9 cellular contexts compared by ENCODE assay signal in genomic region chr19:3284759-3285646, GRCh38.
DNase-seq lines count a peak whose midpoint lies in the region; ATAC-seq and TF ChIP-seq lines count a peak whose summit lies in the region.
"Had no signal": no experiment of that assay in that cellular context is flagged by ENCODE, and none has a peak within 500 bp of the region (broad histone marks: within the 10 kb centered on the region; RNA-seq: fewer than 3 reads in every experiment).

No MANE protein-coding gene starts in this region.

- no peaks in the 10 kb centered on the region for H3K9me3 ChIP-seq in lung (ENCODE audit: control insufficient read depth in 2 of 2, insufficient read depth in 1 of 2, low read length in 1 of 2)

- H3K4me3 Mint-ChIP-seq in activated CD4-positive, alpha-beta T cell treated with anti-CD3 and anti-CD28 coated beads for 36 hours: peak overlapping the region; percentile 51
- peak overlapping the region; percentile 50 for H3K4me3 Mint-ChIP-seq in stimulated activated effector memory CD8-positive, alpha-beta T cell treated with anti-CD3 and anti-CD28 coated beads, Interleukin-12 subunit alpha, Interleukin-12 subunit beta, amount 100 ng/mL, for 72 hours

- H3K4me1 Mint-ChIP-seq in activated CD4-positive, alpha-beta T cell treated with anti-CD3 and anti-CD28 coated beads for 36 hours: peaks cover 12% of the 10 kb centered on the region
- peaks cover 12% of the 10 kb centered on the region for H3K4me1 Mint-ChIP-seq in stimulated activated effector memory CD8-positive, alpha-beta T cell treated with anti-CD3 and anti-CD28 coated beads, Interleukin-12 subunit alpha, Interleukin-12 subunit beta, amount 100 ng/mL, for 72 hours

- peaks cover 0 to 3% of the 10 kb centered on the region in 2 donors for H3K4me1 ChIP-seq in lung (ENCODE audit: control insufficient read depth in 2 of 2, insufficient read depth in 2 of 2, low read length in 2 of 2)

- H3K27me3 ChIP-seq in lung (ENCODE audit: control insufficient read depth, insufficient read depth): no peaks in the 10 kb centered on the region

- CTCF ChIA-PET in activated CD4-positive, alpha-beta T cell treated with anti-CD3 and anti-CD28 coated beads for 36 hours (lab: Charles Lee): interaction anchor here (0.5 to 2.4 kb wide), 5 partner anchors 9 to 311 kb away, joined by 3 to 10 read pairs (median 5); no protein-coding TSS in a partner anchor

- DNase-seq in EH (ENCODE audit: low read depth): peak; percentile 65
- DNase-seq in NCI-H187 (lab: John Stamatoyannopoulos, UW): peak; percentile 53 to 62
- peak; percentile 94 for DNase-seq in activated CD4-positive, alpha-beta T cell treated with anti-CD3 and anti-CD28 coated beads for 36 hours
- peak; percentile 66 for DNase-seq in choroid plexus epithelial cell (ENCODE audit: low read depth)
- peak; percentile 89 for DNase-seq in lung (ENCODE audit: low spot score)
- DNase-seq in stimulated activated effector memory CD8-positive, alpha-beta T cell treated with anti-CD3 and anti-CD28 coated beads, Interleukin-12 subunit alpha, Interleukin-12 subunit beta, amount 100 ng/mL, for 72 hours (ENCODE audit: low spot score in 2 of 2): peak; percentile 56 to 80
- no peak for DNase-seq in cortex of kidney (lab: John Stamatoyannopoulos, UW)

- no peak for TF ChIP-seq CTCF in choroid plexus epithelial cell (conservative IDR thresholded peaks at IDR 0.05; ENCODE audit: low read depth, low read length)
- no peak for TF ChIP-seq CTCF in lung (IDR thresholded peaks at IDR 0.05; ENCODE audit: control extremely low read depth, extremely low read depth)

- H3K27ac Mint-ChIP-seq in activated CD4-positive, alpha-beta T cell treated with anti-CD3 and anti-CD28 coated beads for 36 hours: no peak overlapping the region
- peak overlapping the region; percentile 60 for H3K27ac Mint-ChIP-seq in stimulated activated effector memory CD8-positive, alpha-beta T cell treated with anti-CD3 and anti-CD28 coated beads, Interleukin-12 subunit alpha, Interleukin-12 subunit beta, amount 100 ng/mL, for 72 hours
- H3K27ac Mint-ChIP-seq: IgD-negative memory B cell had no signal

- H3K9me3 Mint-ChIP-seq in activated CD4-positive, alpha-beta T cell treated with anti-CD3 and anti-CD28 coated beads for 36 hours (ENCODE audit: low read depth): no peaks in the 10 kb centered on the region
- H3K9me3 Mint-ChIP-seq in stimulated activated effector memory CD8-positive, alpha-beta T cell treated with anti-CD3 and anti-CD28 coated beads, Interleukin-12 subunit alpha, Interleukin-12 subunit beta, amount 100 ng/mL, for 72 hours: no peaks in the 10 kb centered on the region

- H3K4me3 ChIP-seq in choroid plexus epithelial cell (ENCODE audit: low read depth, low read length): no peak overlapping the region
- no peak overlapping the region for H3K4me3 ChIP-seq in lung

- intact Hi-C loops in activated CD4-positive, alpha-beta T cell treated with anti-CD3 and anti-CD28 coated beads for 36 hours (cut with DNase I, micrococcal nuclease): loop anchor here (1.0 to 2.0 kb wide), 13 partner anchors 9 to 1043 kb away; partner anchors contain the start of genes CACTIN (in 1 of the 2), FZR1 (in 1 of the 2), GNG7 (in 1 of the 2) and HMG20B (in 1 of the 2)

- no peaks in the 10 kb centered on the region for H3K36me3 Mint-ChIP-seq in activated CD4-positive, alpha-beta T cell treated with anti-CD3 and anti-CD28 coated beads for 36 hours (ENCODE audit: low read depth)
- no peaks in the 10 kb centered on the region for H3K36me3 Mint-ChIP-seq in stimulated activated effector memory CD8-positive, alpha-beta T cell treated with anti-CD3 and anti-CD28 coated beads, Interleukin-12 subunit alpha, Interleukin-12 subunit beta, amount 100 ng/mL, for 72 hours
- H3K36me3 Mint-ChIP-seq: IgD-negative memory B cell had no signal

- H3K36me3 ChIP-seq in lung (ENCODE audit: control insufficient read depth in 2 of 2, insufficient read depth in 2 of 2, low read length in 2 of 2): no peaks in the 10 kb centered on the region

- WGBS in lung, 2 donors: 2 to 3% methylated on average over 27 to 38 of the region's 38 CpGs

- peaks cover 19% of the 10 kb centered on the region for H3K27me3 Mint-ChIP-seq in activated CD4-positive, alpha-beta T cell treated with anti-CD3 and anti-CD28 coated beads for 36 hours

- no peak overlapping the region for H3K27ac ChIP-seq in lung (ENCODE audit: low read depth in 1 of 2, low read length in 1 of 2)

- POLR2A ChIA-PET in activated CD4-positive, alpha-beta T cell treated with anti-CD3 and anti-CD28 coated beads for 36 hours (lab: Charles Lee): interaction anchor here (0.7 to 0.8 kb wide), 2 partner anchors 9 to 340 kb away, joined by 3 read pairs; partner anchors contain the start of gene ZNF77

- peak; percentile 91 for ATAC-seq in activated CD4-positive, alpha-beta T cell treated with anti-CD3 and anti-CD28 coated beads for 36 hours
- peak; percentile 78 for ATAC-seq in lung (ENCODE audit: insufficient read depth, low FRiP score)
- peak; percentile 88 for ATAC-seq in stimulated activated effector memory CD8-positive, alpha-beta T cell treated with anti-CD3 and anti-CD28 coated beads, Interleukin-12 subunit alpha, Interleukin-12 subunit beta, amount 100 ng/mL, for 72 hours
- no peak for ATAC-seq in HG03354 (IDR thresholded peaks at IDR 0.05; ENCODE audit: poor library complexity, severe bottlenecking, unreplicated experiment)
